14 cellular contexts compared by ENCODE assay signal in genomic region chr15:66647358-66647757, GRCh38. TPM values are rescaled to one million over a fixed set of nuclear protein-coding genes. Genes with fewer than 3 reads are reported as not detected.
DNase-seq lines count a peak whose midpoint lies in the region; TF ChIP-seq lines count a peak whose summit lies in the region.
"Had no signal": no experiment of that assay in that cellular context is flagged by ENCODE, and none has a peak within 500 bp of the region (broad histone marks: within the 10 kb centered on the region; RNA-seq: fewer than 3 reads in every experiment).

No MANE protein-coding gene starts in this region.

- H3K27me3 ChIP-seq in A673 (replicated peaks; ENCODE audit: insufficient read depth, low read depth, low read length, poor library complexity): no peaks in the 10 kb centered on the region
- H3K27me3 ChIP-seq in cardiac muscle cell: no peaks in the 10 kb centered on the region
- no peaks in the 10 kb centered on the region for H3K27me3 ChIP-seq in neuronal stem cell (ENCODE audit: control insufficient read depth in 3 of 3, insufficient read depth in 3 of 3, low read depth in 1 of 3, low read length in 3 of 3)
- H3K27me3 ChIP-seq: MG63 had no signal

- H3K79me1 ChIP-seq in neuronal stem cell (ENCODE audit: low read depth, low read length): no peaks in the 10 kb centered on the region

- peak overlapping the region; percentile 6 for H3K18ac ChIP-seq in neuronal stem cell (ENCODE audit: low read length)

- H3K23ac ChIP-seq in neuronal stem cell (ENCODE audit: low read depth, low read length, poor library complexity): no peak overlapping the region

- H3K4me1 ChIP-seq in A673 (ENCODE audit: insufficient read depth, low read length, poor library complexity, severe bottlenecking) (peaks cover 7% of the 10 kb centered on the region), cardiac muscle cell (ENCODE audit: low read depth) (peaks cover 28% of the 10 kb centered on the region), neuronal stem cell (ENCODE audit: control insufficient read depth in 2 of 2, insufficient read depth in 1 of 2, low read depth in 1 of 2, low read length in 2 of 2) (peaks cover 16 to 25% of the 10 kb centered on the region in 2 donors)

- no peak overlapping the region for H2AK5ac ChIP-seq in neuronal stem cell (ENCODE audit: low read depth, low read length)

- BruUV-seq in A673 (replicated peaks; lab: Mats Ljungman, UMichigan): no TSS peak

- WGBS in neuronal stem cell (ENCODE audit: extremely low coverage in 2 of 2, insufficient read length in 2 of 2, insufficient replicate concordance in 1 of 2), 2 donors: no CpG with 5 or more reads among the region's 16 CpGs

- no peak overlapping the region for H2BK120ac ChIP-seq in neuronal stem cell (ENCODE audit: low read depth, low read length)

- H3K14ac ChIP-seq in neuronal stem cell (ENCODE audit: low read length): no peak overlapping the region

- no peak overlapping the region for H3K4ac ChIP-seq in neuronal stem cell (ENCODE audit: low read length)

- intact Hi-C loops in A673 (cut with micrococcal nuclease; ENCODE audit: unreplicated experiment): no loop called here

- POLR2A ChIA-PET in A673 (lab: Charles Lee; ENCODE audit: low non-redundant PET): no interaction called here

- H2BK12ac ChIP-seq in neuronal stem cell (ENCODE audit: low read length): no peak overlapping the region

- no peak overlapping the region for H3K27ac ChIP-seq in A673 (ENCODE audit: low read depth, low read length, poor library complexity, severe bottlenecking)
- peak overlapping the region; percentile 99 for H3K27ac ChIP-seq in VCaP
- peak overlapping the region; percentile 65 for H3K27ac ChIP-seq in cardiac muscle cell
- no peak overlapping the region for H3K27ac ChIP-seq in neuronal stem cell (replicated peaks; ENCODE audit: low read length)

- peak overlapping the region; percentile 49 for H2BK15ac ChIP-seq in neuronal stem cell (ENCODE audit: low read length)

- peak; percentile 59 for DNase-seq in A673 (ENCODE audit: low spot score)
- peak in 1 of 2 donors; percentile 71 for DNase-seq in cardiac muscle cell (ENCODE audit: low read depth in 1 of 2, low spot score in 1 of 2)
- DNase-seq in neuronal stem cell (ENCODE audit: low spot score): no peak
- DNase-seq in activated naive CD4-positive, alpha-beta T cell treated with anti-CD3 and anti-CD28 coated beads, Interleukin-2, amount 50 U/mL, for 16 hours: no peak
- no peak for DNase-seq in SKM-1 (lab: John Stamatoyannopoulos, UW; ENCODE audit: unreplicated experiment)
- DNase-seq in HK-2 (ENCODE audit: unreplicated experiment): no peak
- DNase-seq in DMS153 (lab: John Stamatoyannopoulos, UW): no peak
- DNase-seq: ACHN; activated CD4-positive, alpha-beta T cell treated with anti-CD3 and anti-CD28 coated beads for 36 hours; MG63; naive thymus-derived CD4-positive, alpha-beta T cell; small intestine; T-cell had no signal

- peak overlapping the region; percentile 44 for H2AFZ ChIP-seq in neuronal stem cell (ENCODE audit: low read length)

- H3K4me2 ChIP-seq in neuronal stem cell (ENCODE audit: insufficient read depth, low read length, poor library complexity, severe bottlenecking): no peak overlapping the region

- peak overlapping the region; percentile 45 for H3K9ac ChIP-seq in neuronal stem cell (ENCODE audit: low read depth, low read length, poor library complexity)

- no peaks in the 10 kb centered on the region for H3K9me3 ChIP-seq in A673 (ENCODE audit: low read depth, low read length, poor library complexity, severe bottlenecking)
- no peaks in the 10 kb centered on the region for H3K9me3 ChIP-seq in cardiac muscle cell (ENCODE audit: low read depth)
- no peaks in the 10 kb centered on the region for H3K9me3 ChIP-seq in neuronal stem cell (replicated peaks in 1 of 2; ENCODE audit: control insufficient read depth in 2 of 2, insufficient read depth in 1 of 2, low read depth in 1 of 2, low read length in 2 of 2)
- H3K9me3 ChIP-seq: MG63 had no signal

- peak overlapping the region; percentile 30 for H4K8ac ChIP-seq in neuronal stem cell (ENCODE audit: low read depth, low read length)

- H4K91ac ChIP-seq in neuronal stem cell (ENCODE audit: low read depth, low read length, poor library complexity): no peak overlapping the region

- TF ChIP-seq CTCF in A673 (conservative IDR thresholded peaks at IDR 0.05; ENCODE audit: low read depth, low read length): no peak
- TF ChIP-seq CTCF in VCaP (conservative IDR thresholded peaks at IDR 0.05): no peak
- TF ChIP-seq CTCF in cardiac muscle cell (IDR thresholded peaks at IDR 0.05; ENCODE audit: low read depth, low read length): no peak

- CTCF ChIA-PET in A673 (lab: Charles Lee): no interaction called here

- H3K36me3 ChIP-seq in A673 (ENCODE audit: insufficient read depth, low read length, poor library complexity, severe bottlenecking) (no peaks in the 10 kb centered on the region), cardiac muscle cell (no peaks in the 10 kb centered on the region), neuronal stem cell (replicated peaks in 1 of 2; ENCODE audit: control insufficient read depth in 2 of 2, insufficient read depth in 2 of 2, low read length in 2 of 2) (no peaks in the 10 kb centered on the region)
- H3K36me3 ChIP-seq: MG63 had no signal

- H3K4me3 ChIP-seq in A673 (ENCODE audit: low read depth, low read length, poor library complexity, severe bottlenecking): no peak overlapping the region
- no peak overlapping the region for H3K4me3 ChIP-seq in cardiac muscle cell
- H3K4me3 ChIP-seq in neuronal stem cell (ENCODE audit: low read length in 2 of 2): no peak overlapping the region
- H3K4me3 ChIP-seq: MG63 had no signal

- no peak overlapping the region for H2BK5ac ChIP-seq in neuronal stem cell (ENCODE audit: low read length)

RNA-seq across cellular contexts. Expression of gene SMAD6, which starts 54.7 kb away (rescaled TPM):
- total RNA-seq in A673 (2021): 50.1 and 63.9 TPM in 2 replicates
- total RNA-seq in cardiac muscle cell: 232 and 274 TPM in 2 replicates
- 106 and 155 TPM in 2 replicates for polyA plus RNA-seq in cardiac muscle cell
- polyA plus RNA-seq in neuronal stem cell (2013, experiment 1 of 2): 0.98 TPM
- 1.0 TPM for polyA plus RNA-seq in neuronal stem cell (2013, experiment 2 of 2)
- polyA plus RNA-seq: naive thymus-derived CD4-positive, alpha-beta T cell had no signal

Comparison
In these comparisons a context has a peak if more than half of its experiments do, and no peak if none do; other contexts are left out.
1. H3K27ac ChIP-seq: peak in VCaP (single experiment) and cardiac muscle cell (single experiment); none in A673 (single experiment) and neuronal stem cell (single experiment).